10 cellular contexts compared by ENCODE assay signal in genomic region chr3:99818818-99819217, GRCh38. TPM values are rescaled to one million over a fixed set of nuclear protein-coding genes. Genes with fewer than 3 reads are reported as not detected.
A peak's percentile ranks its signal among the peaks of the same experiment; 100 is the strongest.
DNase-seq lines count a peak whose midpoint lies in the region; ATAC-seq and TF ChIP-seq lines count a peak whose summit lies in the region.
"Had no signal": no experiment of that assay in that cellular context is flagged by ENCODE, and none has a peak within 500 bp of the region (broad histone marks: within the 10 kb centered on the region; RNA-seq: fewer than 3 reads in every experiment).

No MANE protein-coding gene starts in this region.

- H3K27ac ChIP-seq in CD4-positive, alpha-beta memory T cell (ENCODE audit: low read depth, low read length), result no peak overlapping the region
- H3K27ac ChIP-seq in KMS-11, result no peak overlapping the region; the same call in 1 of the 2 replicates
- no peak overlapping the region for H3K27ac ChIP-seq in mammary epithelial cell (ENCODE audit: insufficient read depth, low read depth, low read length)
- H3K27ac ChIP-seq in colonic mucosa, result no peak overlapping the region

- H3K4me1 Mint-ChIP-seq in CD4-positive, alpha-beta memory T cell, result peaks cover 27 to 44% (median 36%) of the 10 kb centered on the region in 4 donors
- H3K4me1 Mint-ChIP-seq in natural killer cell treated with Interleukin-12 subunit alpha and Interleukin-12 subunit beta and Interleukin-15 and Interleukin-18, amount 100 ng/mL, for 72 hours (ENCODE audit: low read depth in 2 of 2), result peaks cover 23 to 25% of the 10 kb centered on the region in 2 donors

- DNase-seq in CD4-positive, alpha-beta memory T cell, result no peak
- no peak for DNase-seq in mammary epithelial cell
- DNase-seq in natural killer cell treated with Interleukin-12 subunit alpha and Interleukin-12 subunit beta and Interleukin-15 and Interleukin-18, amount 100 ng/mL, for 72 hours (ENCODE audit: low spot score), result no peak
- DNase-seq in GM20000 (ENCODE audit: low spot score), result no peak
- DNase-seq in activated effector memory CD4-positive, alpha-beta T cell treated with Interleukin-2 at 50 U/mL for 16 hours, result no peak
- no peak for DNase-seq in colonic mucosa
- DNase-seq: heart left ventricle, retina had no signal

- CTCF ChIA-PET in CD4-positive, alpha-beta memory T cell (lab: Charles Lee; ENCODE audit: partially characterized antibody), result interaction anchor here (1.7 to 5.8 kb wide), 3 partner anchors 10 to 15 kb away, joined by 5 to 42 read pairs (median 22); no protein-coding TSS in a partner anchor
- CTCF ChIA-PET in mammary epithelial cell (lab: Charles Lee; ENCODE audit: low non-redundant PET), result no interaction called here

- no TSS peak for BruUV-seq in mammary epithelial cell (replicated peaks; lab: Mats Ljungman, UMichigan)

- H3K27me3 ChIP-seq in CD4-positive, alpha-beta memory T cell (ENCODE audit: insufficient read depth, low read length), result no peaks in the 10 kb centered on the region
- H3K27me3 ChIP-seq in KMS-11 (ENCODE audit: insufficient read depth, low read depth), result no peaks in the 10 kb centered on the region
- H3K27me3 ChIP-seq in mammary epithelial cell (ENCODE audit: insufficient read depth, low read length), result no peaks in the 10 kb centered on the region
- H3K27me3 ChIP-seq in colonic mucosa, result no peaks in the 10 kb centered on the region
- H3K27me3 ChIP-seq: heart left ventricle had no signal

- H3K9ac ChIP-seq in KMS-11 (no peak overlapping the region; the same call in 1 of the 2 replicates), mammary epithelial cell (ENCODE audit: insufficient read depth, low read length) (no peak overlapping the region), colonic mucosa (ENCODE audit: low read depth in 2 of 2, low read length in 2 of 2) (no peak overlapping the region)

- no peak for ATAC-seq in natural killer cell treated with Interleukin-12 subunit alpha and Interleukin-12 subunit beta and Interleukin-15 and Interleukin-18, amount 100 ng/mL, for 72 hours
- ATAC-seq in GM18511 (IDR thresholded peaks at IDR 0.05; ENCODE audit: unreplicated experiment), result no peak

- 0 out of 2 replicates have a peak, but pooled peaks cover 6% of the 10 kb centered on the region for H4K20me1 ChIP-seq in KMS-11 (ENCODE audit: insufficient read depth)
- H4K20me1 ChIP-seq in mammary epithelial cell (ENCODE audit: insufficient read depth, low read length), result no peaks in the 10 kb centered on the region

- intact Hi-C loops in CD4-positive, alpha-beta memory T cell (cut with micrococcal nuclease), result loop anchor here (5.0 kb wide), 3 partner anchors 58 to 1958 kb away; partner anchors contain the start of genes NXPE3 and TFG
- intact Hi-C loops in mammary epithelial cell (cut with micrococcal nuclease), result loop anchor here (5.0 kb wide), 1 partner anchor 583 kb away; the partner anchor contains the start of genes LNP1 and TOMM70
- intact Hi-C loops in colonic mucosa (cut with DNase I), result no loop called here

- H3K36me3 ChIP-seq in CD4-positive, alpha-beta memory T cell (ENCODE audit: insufficient read depth, low read length), result no peaks in the 10 kb centered on the region
- H3K36me3 ChIP-seq in KMS-11 (ENCODE audit: insufficient read depth) (no peaks in the 10 kb centered on the region), mammary epithelial cell (ENCODE audit: insufficient read depth, low read length) (no peaks in the 10 kb centered on the region), colonic mucosa (no peaks in the 10 kb centered on the region)
- H3K36me3 ChIP-seq: heart left ventricle had no signal

- in situ Hi-C loops in mammary epithelial cell (cut with MboI; ENCODE audit: low sequenced_read_pairs in 2 of 2), result no loop called here

- POLR2A ChIA-PET in CD4-positive, alpha-beta memory T cell (lab: Charles Lee; ENCODE audit: partially characterized antibody), result no interaction called here

- H3K9me3 ChIP-seq in CD4-positive, alpha-beta memory T cell (ENCODE audit: control insufficient read depth in 1 of 2, low read length in 2 of 2), result no peaks in the 10 kb centered on the region
- H3K9me3 ChIP-seq in mammary epithelial cell (replicated peaks; ENCODE audit: insufficient read depth, low read length), result no peaks in the 10 kb centered on the region
- no peaks in the 10 kb centered on the region for H3K9me3 ChIP-seq in colonic mucosa
- H3K9me3 ChIP-seq: heart left ventricle had no signal

- H2AFZ ChIP-seq in KMS-11 (ENCODE audit: low read depth) (no peak overlapping the region), mammary epithelial cell (ENCODE audit: low read depth, low read length) (no peak overlapping the region)

- TF ChIP-seq CTCF in KMS-11 (conservative IDR thresholded peaks at IDR 0.05; ENCODE audit: low read depth, low read length) (no peak), mammary epithelial cell (conservative IDR thresholded peaks at IDR 0.05 in 1 of 2, IDR thresholded peaks at IDR 0.05 in 1 of 2; ENCODE audit: extremely low read depth in 1 of 2, insufficient read depth in 1 of 2, low read depth in 1 of 2, low read length in 2 of 2) (no peak), GM20000 (IDR thresholded peaks at IDR 0.05; ENCODE audit: extremely low read depth, missing control alignments) (no peak), colonic mucosa (IDR thresholded peaks at IDR 0.05) (no peak)

- peaks cover 20% of the 10 kb centered on the region for H3K4me1 ChIP-seq in CD4-positive, alpha-beta memory T cell (ENCODE audit: insufficient read depth, low read length)
- H3K4me1 ChIP-seq in KMS-11 (ENCODE audit: low read depth, poor library complexity, severe bottlenecking) (peaks cover 25% of the 10 kb centered on the region), mammary epithelial cell (ENCODE audit: insufficient read depth, low read length) (peaks cover 6% of the 10 kb centered on the region), colonic mucosa (peaks cover 7% of the 10 kb centered on the region)

- H3K27me3 Mint-ChIP-seq in CD4-positive, alpha-beta memory T cell, result no peaks in the 10 kb centered on the region
- no peaks in the 10 kb centered on the region for H3K27me3 Mint-ChIP-seq in natural killer cell treated with Interleukin-12 subunit alpha and Interleukin-12 subunit beta and Interleukin-15 and Interleukin-18, amount 100 ng/mL, for 72 hours

- H3K9me3 Mint-ChIP-seq in CD4-positive, alpha-beta memory T cell, result peaks cover 0 to 4% (median 0%) of the 10 kb centered on the region in 8 donors
- no peaks in the 10 kb centered on the region for H3K9me3 Mint-ChIP-seq in natural killer cell treated with Interleukin-12 subunit alpha and Interleukin-12 subunit beta and Interleukin-15 and Interleukin-18, amount 100 ng/mL, for 72 hours

- no peak overlapping the region for H3K4me3 ChIP-seq in CD4-positive, alpha-beta memory T cell (ENCODE audit: low read length in 2 of 2)
- no peak overlapping the region for H3K4me3 ChIP-seq in KMS-11 (IDR thresholded peaks at IDR 0.05; ENCODE audit: insufficient read depth, low read depth, low read length)
- peak overlapping the region; percentile 63 to 79 (median 79) for H3K4me3 ChIP-seq in mammary epithelial cell (replicated peaks in 1 of 3; ENCODE audit: insufficient read depth in 1 of 3, low read depth in 2 of 3, low read length in 3 of 3)
- no peak overlapping the region for H3K4me3 ChIP-seq in colonic mucosa

- peak overlapping the region; percentile 93 to 98 (median 96) for H3K4me3 Mint-ChIP-seq in CD4-positive, alpha-beta memory T cell
- H3K4me3 Mint-ChIP-seq in natural killer cell treated with Interleukin-12 subunit alpha and Interleukin-12 subunit beta and Interleukin-15 and Interleukin-18, amount 100 ng/mL, for 72 hours, result peak overlapping the region; percentile 92

- WGBS in mammary epithelial cell (ENCODE audit: low coverage, missing lambda C conversion rate), result 100% methylated on average over 2 of the region's 2 CpGs

- H3K79me2 ChIP-seq in KMS-11 (ENCODE audit: insufficient read depth, low read depth) (peaks cover 42% of the 10 kb centered on the region), mammary epithelial cell (ENCODE audit: insufficient read depth, low read length) (peaks cover 49% of the 10 kb centered on the region)

- H3K27ac Mint-ChIP-seq in CD4-positive, alpha-beta memory T cell, result peak overlapping the region in 6 of 7 donors; percentile 99 to 100 (median 100)
- H3K27ac Mint-ChIP-seq in natural killer cell treated with Interleukin-12 subunit alpha and Interleukin-12 subunit beta and Interleukin-15 and Interleukin-18, amount 100 ng/mL, for 72 hours, result peak overlapping the region; percentile 80 to 94

- H3K4me2 ChIP-seq in KMS-11, result peak overlapping the region; percentile 89
- H3K4me2 ChIP-seq in mammary epithelial cell (ENCODE audit: insufficient read depth, low read depth, low read length), result peak overlapping the region; percentile 86

- H3K36me3 Mint-ChIP-seq in CD4-positive, alpha-beta memory T cell, result peaks cover 6 to 10% of the 10 kb centered on the region in 2 donors
- H3K36me3 Mint-ChIP-seq in natural killer cell treated with Interleukin-12 subunit alpha and Interleukin-12 subunit beta and Interleukin-15 and Interleukin-18, amount 100 ng/mL, for 72 hours, result no peaks in the 10 kb centered on the region

- dilution Hi-C loops in mammary epithelial cell (cut with HindIII; ENCODE audit: low sequenced_read_pairs), result no loop called here

RNA-seq across cellular contexts. Expression of gene CMSS1, which starts 1.2 kb away (rescaled TPM):
- 10 to 100 TPM; 18.3 to 20.5 TPM for total RNA-seq in CD4-positive, alpha-beta memory T cell
- polyA plus RNA-seq in CD4-positive, alpha-beta memory T cell, result 10 to 100 TPM; 23.2 to 29.4 TPM
- total RNA-seq in mammary epithelial cell (10 to 100 TPM; 20.8 to 55.3 TPM), colonic mucosa (10 to 100 TPM; 10.7 to 24.7 TPM)
- 24.7 TPM for polyA plus RNA-seq in mammary epithelial cell
- polyA minus RNA-seq in mammary epithelial cell, result 0.67 TPM
- total RNA-seq in natural killer cell treated with Interleukin-12 subunit alpha and Interleukin-12 subunit beta and Interleukin-15 and Interleukin-18, amount 100 ng/mL, for 72 hours, result 10 to 100 TPM; 35.7 to 67.8 TPM

Comparison
In these comparisons a context has a peak if more than half of its experiments do, and no peak if none do; other contexts are left out.
1. H3K4me3 ChIP-seq: peak in mammary epithelial cell (3 of 3); none in CD4-positive, alpha-beta memory T cell (0 of 2), KMS-11 (single experiment) and colonic mucosa (single experiment).